ENCODE assay signal across 12 cellular contexts in the genomic region with DNA sequence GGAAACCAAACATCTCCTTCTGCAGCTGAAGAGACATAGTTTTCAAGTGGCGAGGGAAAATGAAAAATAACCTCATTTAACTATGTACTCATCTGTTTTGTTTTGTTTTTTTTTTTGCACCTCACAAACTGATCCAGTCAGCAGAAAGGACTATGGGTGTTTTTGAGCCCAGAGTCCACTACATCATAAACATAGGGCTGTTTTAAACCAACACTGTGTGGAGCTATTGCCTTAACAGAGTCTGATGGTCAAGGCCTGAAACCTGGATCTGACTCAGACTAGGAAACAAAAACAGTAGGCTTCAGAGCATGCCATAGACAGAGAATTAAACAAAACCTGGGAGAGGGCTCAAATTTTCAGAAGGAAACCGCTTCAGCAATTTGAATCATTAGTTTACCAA.
DNase-seq lines count a peak whose midpoint lies in the region; ATAC-seq and TF ChIP-seq lines count a peak whose summit lies in the region.
"Had no signal": no experiment of that assay in that cellular context is flagged by ENCODE, and none has a peak within 500 bp of the region (broad histone marks: within the 10 kb centered on the region; RNA-seq: fewer than 3 reads in every experiment).

No MANE protein-coding gene starts in this region.

- H3K4ac ChIP-seq in H9 (ENCODE audit: low read depth, low read length): no peak overlapping the region

- no peak for TF ChIP-seq POLR2A in stomach (IDR thresholded peaks at IDR 0.05)

- no peak for TF ChIP-seq EP300 in stomach (IDR thresholded peaks at IDR 0.05)

- H3K23me2 ChIP-seq in H9 (ENCODE audit: insufficient read length, low read depth, low read length, poor library complexity, severe bottlenecking): no peaks in the 10 kb centered on the region

- no peak overlapping the region for H3K56ac ChIP-seq in H9 (ENCODE audit: insufficient read length, low read depth, low read length)

- H2AFZ ChIP-seq in H9 (ENCODE audit: low read length): no peak overlapping the region

- H3K36me3 Mint-ChIP-seq in H9 (ENCODE audit: insufficient read depth in 1 of 3, low read depth in 3 of 3): no peaks in the 10 kb centered on the region
- H3K36me3 Mint-ChIP-seq: activated CD4-positive, alpha-beta memory T cell treated with anti-CD3 and anti-CD28 coated beads for 36 hours; brain had no signal

- H3K4me1 Mint-ChIP-seq in H9: no peaks in the 10 kb centered on the region
- H3K4me1 Mint-ChIP-seq: brain had no signal

- H3K27ac Mint-ChIP-seq in H9: no peak overlapping the region
- H3K27ac Mint-ChIP-seq: activated CD4-positive, alpha-beta memory T cell treated with anti-CD3 and anti-CD28 coated beads for 36 hours had no signal

- H3K27me3 Mint-ChIP-seq in H9 (ENCODE audit: low read depth): peaks cover 8% of the 10 kb centered on the region; the same call in 1 of the 2 replicates
- H3K27me3 Mint-ChIP-seq: activated CD4-positive, alpha-beta memory T cell treated with anti-CD3 and anti-CD28 coated beads for 36 hours; brain had no signal

- H3K27ac ChIP-seq in stomach (peak overlapping the region in 1 of 5 donors; percentile 21), H9 (ENCODE audit: insufficient read length, low read depth, low read length) (no peak overlapping the region)

- H3K9me3 ChIP-seq in stomach (no peaks in the 10 kb centered on the region), H9 (ENCODE audit: control insufficient read depth, low read depth, low read length) (no peaks in the 10 kb centered on the region)

- no peaks in the 10 kb centered on the region for H4K20me1 ChIP-seq in H9 (ENCODE audit: control insufficient read depth, insufficient read depth, insufficient read length)

- H3K4me3 Mint-ChIP-seq in H9: no peak overlapping the region
- H3K4me3 Mint-ChIP-seq: activated CD4-positive, alpha-beta memory T cell treated with anti-CD3 and anti-CD28 coated beads for 36 hours; brain had no signal

- H3K36me3 ChIP-seq in stomach: no peaks in the 10 kb centered on the region

- H4K8ac ChIP-seq in H9 (replicated peaks; ENCODE audit: insufficient read length, low read depth, low read length): no peak overlapping the region

- ATAC-seq in GM19395 (IDR thresholded peaks at IDR 0.05; ENCODE audit: unreplicated experiment) (peak; percentile 86), HG03378 (IDR thresholded peaks at IDR 0.05; ENCODE audit: unreplicated experiment) (peak; percentile 72)

- no peak overlapping the region for H4K5ac ChIP-seq in H9 (ENCODE audit: insufficient read length, low read depth, low read length)

- H2BK12ac ChIP-seq in H9 (ENCODE audit: insufficient read length, low read depth, low read length): no peak overlapping the region

- H3K4me2 ChIP-seq in H9 (ENCODE audit: insufficient read depth, insufficient read length, low read length): no peak overlapping the region

- no peak overlapping the region for H3K14ac ChIP-seq in H9 (ENCODE audit: insufficient read depth, low read length)

- H3K4me1 ChIP-seq in stomach (peaks cover 0 to 8% (median 3%) of the 10 kb centered on the region in 4 donors), H9 (ENCODE audit: insufficient read depth, low read length) (no peaks in the 10 kb centered on the region)

- TF ChIP-seq CTCF in epithelial cell of proximal tubule (conservative IDR thresholded peaks at IDR 0.05; ENCODE audit: low read depth, low read length) (peak; percentile 31), stomach (IDR thresholded peaks at IDR 0.05) (peak in 5 of 7 experiments; percentile 23 to 73 (median 35)), H9 (conservative IDR thresholded peaks at IDR 0.05) (no peak)

- DNase-seq in epithelial cell of proximal tubule (ENCODE audit: low read depth): no peak
- DNase-seq in stomach: no peak
- no peak for DNase-seq in activated CD4-positive, alpha-beta T cell treated with anti-CD3 and anti-CD28 coated beads, Interleukin-2, amount 50 U/mL, for 4 hours
- no peak for DNase-seq in H9
- DNase-seq in midbrain (lab: John Stamatoyannopoulos, UW): no peak
- DNase-seq: activated CD4-positive, alpha-beta memory T cell treated with anti-CD3 and anti-CD28 coated beads for 36 hours; mesenchymal stem cell; NCI-H2029 treated with DMSO at 0.1 percent for 48 hours; SHP77 treated with DMSO at 0.1 percent for 48 hours had no signal

- no peak overlapping the region for H3K9ac ChIP-seq in H9 (ENCODE audit: extremely low read depth, insufficient read length, low read length)

- H3K27me3 ChIP-seq in stomach (no peaks in the 10 kb centered on the region), H9 (ENCODE audit: insufficient read depth, low read length) (no peaks in the 10 kb centered on the region; the same call in 1 of the 2 replicates)

- H3K79me1 ChIP-seq in H9 (ENCODE audit: insufficient read depth, low read depth, low read length, poor library complexity, severe bottlenecking): no peaks in the 10 kb centered on the region

- H2BK20ac ChIP-seq in H9 (ENCODE audit: low read depth, low read length, poor library complexity, severe bottlenecking): no peak overlapping the region

- intact Hi-C loops in stomach (cut with DNase I; ENCODE audit: low total_unique reads): no loop called here

- no peak overlapping the region for H2BK120ac ChIP-seq in H9 (ENCODE audit: low read depth, low read length, poor library complexity, severe bottlenecking)

- no peaks in the 10 kb centered on the region for H3K79me2 ChIP-seq in H9 (ENCODE audit: insufficient read depth, low read length)

- no peak overlapping the region for H3T11ph ChIP-seq in H9 (ENCODE audit: low read length)

- no peak overlapping the region for H2AK5ac ChIP-seq in H9 (ENCODE audit: insufficient read length, low read length)

- H3K18ac ChIP-seq in H9 (ENCODE audit: insufficient read length, low read depth, low read length): no peak overlapping the region

- no peak overlapping the region for H4K91ac ChIP-seq in H9 (ENCODE audit: insufficient read length, low read depth, low read length)

- WGBS in stomach, 5 donors: 28 to 53% (median 40%) methylated on average over 2 of the region's 2 CpGs
- no CpG with 5 or more reads among the region's 2 CpGs for WGBS in H9 (ENCODE audit: extremely low coverage, insufficient read length, low lambda C conversion rate)

- H2BK15ac ChIP-seq in H9 (ENCODE audit: low read depth, low read length): no peak overlapping the region

- no peak overlapping the region for H2BK5ac ChIP-seq in H9 (ENCODE audit: insufficient read length, low read length)

- no peaks in the 10 kb centered on the region for H3K9me3 Mint-ChIP-seq in H9
- H3K9me3 Mint-ChIP-seq: activated CD4-positive, alpha-beta memory T cell treated with anti-CD3 and anti-CD28 coated beads for 36 hours; brain had no signal

- no peak overlapping the region for H3K23ac ChIP-seq in H9 (ENCODE audit: insufficient read length, low read depth, low read length)

- H3K4me3 ChIP-seq in epithelial cell of proximal tubule (ENCODE audit: low read depth, low read length) (no peak overlapping the region), stomach (no peak overlapping the region)
